ENCODE assay signal across 30 cellular contexts in genomic region chr2:138215958-138216357, GRCh38.
"Had no signal": no experiment of that assay in that cellular context is flagged by ENCODE, and none has a peak within 500 bp of the region (broad histone marks: within the 10 kb centered on the region; RNA-seq: fewer than 3 reads in every experiment).

No MANE protein-coding gene starts in this region.

- H3K9me3 Mint-ChIP-seq: nephron progenitor cell; stimulated activated memory B cell treated with anti-CD40 and anti-IgM and Interleukin-4, amounts not matched to agents 10 μg/mL and 1 μg/mL and 100 μg/mL, for 72 hours; type B pancreatic cell had no signal

- H3K36me3 Mint-ChIP-seq: type B pancreatic cell had no signal

- H3K27ac Mint-ChIP-seq: naive thymus-derived CD8-positive, alpha-beta T cell; natural killer cell treated with Interleukin-12 subunit alpha and Interleukin-12 subunit beta and Interleukin-15 and Interleukin-18, amount 100 ng/mL, for 72 hours; stimulated activated memory B cell treated with anti-CD40 and anti-IgM and Interleukin-4, amounts not matched to agents 10 μg/mL and 1 μg/mL and 100 μg/mL, for 72 hours; stimulated activated naive CD8-positive, alpha-beta T cell treated with anti-CD3 and anti-CD28 coated beads, Interleukin-15, amount 100 ng/mL, for 72 hours; type B pancreatic cell had no signal

- ATAC-seq: naive thymus-derived CD8-positive, alpha-beta T cell; natural killer cell treated with Interleukin-12 subunit alpha and Interleukin-12 subunit beta and Interleukin-15 and Interleukin-18, amount 100 ng/mL, for 72 hours; pancreas; right cardiac atrium; sciatic nerve; stimulated activated memory B cell treated with anti-CD40 and anti-IgM and Interleukin-4, amounts not matched to agents 10 μg/mL and 1 μg/mL and 100 μg/mL, for 72 hours; stimulated activated naive CD8-positive, alpha-beta T cell treated with anti-CD3 and anti-CD28 coated beads, Interleukin-15, amount 100 ng/mL, for 72 hours; stimulated activated naive CD8-positive, alpha-beta T cell treated with anti-CD3 and anti-CD28 coated beads, Interleukin-15, Interleukin-2, amounts not matched to agents 100 U/mL and 50 U/mL, for 24 hours; upper lobe of right lung had no signal

- H3K9me3 ChIP-seq: neutrophil, pancreas, prostate gland, spleen, suprapubic skin, testis, tibial artery, transverse colon, upper lobe of right lung, uterus had no signal

- H3K4me3 Mint-ChIP-seq: naive thymus-derived CD8-positive, alpha-beta T cell; natural killer cell treated with Interleukin-12 subunit alpha and Interleukin-12 subunit beta and Interleukin-15 and Interleukin-18, amount 100 ng/mL, for 72 hours; nephron progenitor cell; neural crest cell; stimulated activated memory B cell treated with anti-CD40 and anti-IgM and Interleukin-4, amounts not matched to agents 10 μg/mL and 1 μg/mL and 100 μg/mL, for 72 hours; stimulated activated naive CD8-positive, alpha-beta T cell treated with anti-CD3 and anti-CD28 coated beads, Interleukin-15, amount 100 ng/mL, for 72 hours; type B pancreatic cell had no signal

- H3K4me1 ChIP-seq: pancreas, prostate gland, spleen, suprapubic skin, testis, transverse colon, upper lobe of right lung, uterus had no signal

- H3K36me3 ChIP-seq: neutrophil, pancreas, prostate gland, spleen, suprapubic skin, tibial artery, transverse colon, upper lobe of right lung, uterus had no signal

- DNase-seq: naive thymus-derived CD8-positive, alpha-beta T cell; nephron progenitor cell; nucleus accumbens; pancreas; right cardiac atrium; spleen; stimulated activated CD4-positive, alpha-beta T cell treated with anti-CD3 and anti-CD28 coated beads, Interleukin-12 subunit alpha, Interleukin-12 subunit beta, amount 100 ng/mL, for 4 hours; stimulated activated CD4-positive, alpha-beta T cell treated with anti-CD3 and anti-CD28 coated beads, Interleukin-1b, Interleukin-23, amount 100 ng/mL, for 48 hours; stimulated activated CD4-positive, alpha-beta T cell treated with anti-CD3 and anti-CD28 coated beads, Interleukin-4, amount 100 ng/mL, for 1 hour; stimulated activated CD4-positive, alpha-beta T cell treated with anti-CD3 and anti-CD28 coated beads, Interleukin-4, amount 100 ng/mL, for 4 hours; stimulated activated CD8-positive, alpha-beta memory T cell treated with anti-CD3 and anti-CD28 coated beads, Interleukin-4, amount 100 ng/mL, for 48 hours; stimulated activated naive CD4-positive, alpha-beta T cell; stimulated activated naive CD8-positive, alpha-beta T cell treated with anti-CD3 and anti-CD28 coated beads, Interleukin-15, amount 100 ng/mL, for 72 hours; stimulated activated naive CD8-positive, alpha-beta T cell treated with anti-CD3 and anti-CD28 coated beads, Interleukin-15, Interleukin-2, amounts not matched to agents 100 U/mL and 50 U/mL, for 24 hours; substantia nigra; testis; tibial artery; transverse colon; upper lobe of right lung; uterus had no signal

- H3K27me3 ChIP-seq: neutrophil, pancreas, spleen, suprapubic skin, testis, tibial artery, transverse colon, upper lobe of right lung, uterus had no signal

- H3K27ac ChIP-seq: neutrophil, pancreas, prostate gland, skin epidermis, spleen, suprapubic skin, testis, tibial artery, transverse colon, upper lobe of right lung, uterus had no signal

- H3K4me2 ChIP-seq: smooth muscle cell had no signal

- H3K27me3 Mint-ChIP-seq: natural killer cell treated with Interleukin-12 subunit alpha and Interleukin-12 subunit beta and Interleukin-15 and Interleukin-18, amount 100 ng/mL, for 72 hours; stimulated activated memory B cell treated with anti-CD40 and anti-IgM and Interleukin-4, amounts not matched to agents 10 μg/mL and 1 μg/mL and 100 μg/mL, for 72 hours; stimulated activated naive CD8-positive, alpha-beta T cell treated with anti-CD3 and anti-CD28 coated beads, Interleukin-15, amount 100 ng/mL, for 72 hours; type B pancreatic cell had no signal

- H3K4me1 Mint-ChIP-seq: naive thymus-derived CD8-positive, alpha-beta T cell; nephron progenitor cell; stimulated activated memory B cell treated with anti-CD40 and anti-IgM and Interleukin-4, amounts not matched to agents 10 μg/mL and 1 μg/mL and 100 μg/mL, for 72 hours; stimulated activated naive CD8-positive, alpha-beta T cell treated with anti-CD3 and anti-CD28 coated beads, Interleukin-15, amount 100 ng/mL, for 72 hours had no signal

- H3K4me3 ChIP-seq: pancreas, prostate gland, skin epidermis, smooth muscle cell, spleen, suprapubic skin, testis, tibial artery, transverse colon, upper lobe of right lung, uterus had no signal
